In the genomic region with DNA sequence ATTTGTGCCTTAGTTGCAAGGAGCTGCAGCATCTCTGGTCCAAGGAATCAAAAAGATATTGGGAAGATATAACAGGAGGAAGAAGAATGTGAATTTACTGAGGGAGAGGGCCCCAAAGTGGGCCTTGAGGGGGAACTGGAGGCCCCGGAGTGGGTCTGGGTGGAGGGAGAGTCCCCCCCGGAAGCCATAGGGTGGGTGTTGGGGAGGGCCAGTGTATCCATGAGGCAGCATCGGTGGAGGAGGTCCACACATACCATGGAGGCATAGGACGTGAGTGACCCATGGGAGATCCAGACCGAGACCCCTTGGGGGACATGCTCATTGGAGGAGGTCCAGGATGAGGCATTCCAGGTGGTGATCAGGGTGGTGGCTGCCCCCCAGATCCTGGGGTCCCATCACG, we compare ENCODE assay signal across 28 cellular contexts. TPM values are rescaled to one million over a fixed set of nuclear protein-coding genes. Genes with fewer than 3 reads are reported as not detected.
"Had no signal": no experiment of that assay in that cellular context is flagged by ENCODE, and none has a peak within 500 bp of the region (broad histone marks: within the 10 kb centered on the region; RNA-seq: fewer than 3 reads in every experiment).

No MANE protein-coding gene starts in this region.

- H3K9me3 Mint-ChIP-seq: activated CD4-positive, alpha-beta T cell treated with anti-CD3 and anti-CD28 coated beads, Interleukin-2, amount 10 ng/mL, durations not matched to agents 24 days and 14 days; activated T-cell treated with anti-CD3 and anti-CD28 coated beads, Interleukin-2, amount 50 U/mL, for 24 hours; activated T-helper 2 cell treated with anti-CD3 and anti-CD28 coated beads, Interferon-gamma antibody, Interleukin-2, Interleukin-4, amounts not matched to agents 10 μg/mL and 5 μg/mL and 100 μg/mL, durations not matched to agents 14 hours and 24 hours and 36 hours; central memory CD8-positive, alpha-beta T cell had no signal

- H3K4me3 Mint-ChIP-seq: activated CD8-positive, alpha-beta T cell treated with anti-CD3 and anti-CD28 coated beads, Interleukin-2, amount 10 ng/mL, durations not matched to agents 7 days and 5 days; activated naive CD8-positive, alpha-beta T cell; activated T-cell treated with anti-CD3 and anti-CD28 coated beads, Interleukin-2, amount 50 U/mL, for 24 hours; central memory CD8-positive, alpha-beta T cell had no signal

- H3K4me1 Mint-ChIP-seq: central memory CD8-positive, alpha-beta T cell had no signal

- H3K36me3 Mint-ChIP-seq: activated naive CD8-positive, alpha-beta T cell had no signal

- H3K36me3 ChIP-seq: ascending aorta, cardiac muscle cell had no signal

- ATAC-seq: Right ventricle myocardium inferior, SK-N-SH treated with all-trans-retinoic acid at 6 μM for 48 hours had no signal

- H3K27ac Mint-ChIP-seq: activated CD4-positive, alpha-beta T cell treated with anti-CD3 and anti-CD28 coated beads, Interleukin-2, amount 10 ng/mL, durations not matched to agents 24 days and 14 days; activated CD8-positive, alpha-beta T cell treated with anti-CD3 and anti-CD28 coated beads, Interleukin-2, amount 10 ng/mL, durations not matched to agents 7 days and 5 days; activated naive CD8-positive, alpha-beta T cell; activated T-cell treated with anti-CD3 and anti-CD28 coated beads, Interleukin-2, amount 50 U/mL, for 24 hours; activated T-helper 2 cell treated with anti-CD3 and anti-CD28 coated beads, Interferon-gamma antibody, Interleukin-2, Interleukin-4, amounts not matched to agents 10 μg/mL and 5 μg/mL and 100 μg/mL, durations not matched to agents 14 hours and 24 hours and 36 hours had no signal

- H3K4me3 ChIP-seq: ascending aorta, cardiac muscle cell, PC-9 had no signal

- DNase-seq: activated CD4-positive, alpha-beta T cell treated with anti-CD3 and anti-CD28 coated beads, Interleukin-2, amount 50 U/mL, for 4 hours; activated gamma-delta T cell; amygdala; NCI-H1092 treated with DMSO at 0.1 percent for 48 hours; NCI-H187; NCI-H2029 treated with DMSO at 0.1 percent for 48 hours; NCI-H2107; NCI-H2171; NCI-H510A; NCI-H748 treated with DMSO at 0.1 percent for 48 hours; NK-92 treated with Interleukin-12 subunit alpha and Interleukin-12 subunit beta, amount 100 ng/mL, for 24 hours; SIG-M5; T1000 had no signal

- H3K9me3 ChIP-seq: ascending aorta had no signal

- H3K27ac ChIP-seq: ascending aorta, cardiac muscle cell, PC-9, RWPE1 had no signal

- H2AFZ ChIP-seq: PC-9 had no signal

- H3K4me2 ChIP-seq: PC-9 had no signal

RNA-seq across cellular contexts. Expression of a gene that starts 0.7 kb away (rescaled TPM):
- total RNA-seq: activated CD4-positive, alpha-beta T cell treated with anti-CD3 and anti-CD28 coated beads, Interleukin-2, amount 10 ng/mL, durations not matched to agents 24 days and 14 days; activated CD8-positive, alpha-beta T cell treated with anti-CD3 and anti-CD28 coated beads, Interleukin-2, amount 10 ng/mL, durations not matched to agents 7 days and 5 days; activated T-helper 2 cell treated with anti-CD3 and anti-CD28 coated beads, Interferon-gamma antibody, Interleukin-2, Interleukin-4, amounts not matched to agents 10 μg/mL and 5 μg/mL and 100 μg/mL, durations not matched to agents 14 hours and 24 hours and 36 hours; ascending aorta; M059J; PC-9; SK-MEL-5; T-helper 2 cell treated with Interferon-gamma antibody and Interleukin-4, amounts not matched to agents 100 ng/mL and 5 ng/mL, for 36 hours had no signal
